In genomic region chr11:10897150-10897549, GRCh38 we compare ENCODE assay signal across 17 cellular contexts. TPM values are rescaled to one million over a fixed set of nuclear protein-coding genes. Genes with fewer than 3 reads are reported as not detected.
A peak's percentile ranks its signal among the peaks of the same experiment; 100 is the strongest.
DNase-seq lines count a peak whose midpoint lies in the region; ATAC-seq and TF ChIP-seq lines count a peak whose summit lies in the region.
"Had no signal": no experiment of that assay in that cellular context is flagged by ENCODE, and none has a peak within 500 bp of the region (broad histone marks: within the 10 kb centered on the region; RNA-seq: fewer than 3 reads in every experiment).

No MANE protein-coding gene starts in this region.

- no peak overlapping the region for H2AFZ ChIP-seq in IMR-90 (replicated peaks; ENCODE audit: low read length, poor library complexity)

- BruUV-seq in IMR-90 (replicated peaks; lab: Mats Ljungman, UMichigan) = no TSS peak

- no peak overlapping the region for H2AK9ac ChIP-seq in IMR-90 (replicated peaks; ENCODE audit: low read depth, low read length, poor library complexity)

- H4K91ac ChIP-seq in IMR-90 (ENCODE audit: insufficient read depth, low read depth, low read length) = no peak overlapping the region

- in situ Hi-C loops in IMR-90 (cut with MboI; ENCODE audit: low sequenced_read_pairs) = no loop called here

- H2BK20ac ChIP-seq in IMR-90 (ENCODE audit: low read depth, low read length) = no peak overlapping the region

- no peak overlapping the region for H2BK5ac ChIP-seq in IMR-90 (ENCODE audit: low read depth, low read length, poor library complexity, severe bottlenecking)

- no peak overlapping the region for H3K18ac ChIP-seq in IMR-90 (ENCODE audit: low read depth, low read length)

- H3K9ac ChIP-seq in IMR-90 (ENCODE audit: low read depth, low read length) (no peak overlapping the region), skeletal muscle tissue (ENCODE audit: low read depth in 1 of 3, low read length in 3 of 3) (peak overlapping the region in 2 of 3 donors; percentile 16 to 94)
- H3K9ac ChIP-seq: KMS-11 had no signal

- peaks cover 33% of the 10 kb centered on the region for H3K9me1 ChIP-seq in IMR-90 (ENCODE audit: insufficient read depth, low read length)

- DNase-seq in left ventricle myocardium inferior (no peak), cardiac septum (ENCODE audit: low spot score) (no peak), IMR-90 (no peak), epithelial cell of prostate (ENCODE audit: low read depth, low spot score) (no peak), endothelial cell (ENCODE audit: low spot score) (no peak), amygdala (lab: John Stamatoyannopoulos, UW) (no peak)
- DNase-seq: CD4-positive, alpha-beta T cell; COR-L47; DMS79; NCI-H1105 treated with DMSO at 0.1 percent for 48 hours; NCI-H2029 treated with DMSO at 0.1 percent for 48 hours; NCI-H226; NCI-H510A treated with DMSO at 0.1 percent for 48 hours; NCI-H748 treated with DMSO at 0.1 percent for 48 hours had no signal

- H4K5ac ChIP-seq in IMR-90 (ENCODE audit: low read depth, low read length) = no peak overlapping the region

- peaks cover 6% of the 10 kb centered on the region; the same call in 1 of the 2 replicates for H4K20me1 ChIP-seq in IMR-90 (ENCODE audit: insufficient read depth, low read length)

- H3K4me1 ChIP-seq in left ventricle myocardium inferior = peaks cover 73% of the 10 kb centered on the region
- H3K4me1 ChIP-seq in IMR-90 (ENCODE audit: control insufficient read depth, insufficient read depth, low read length) = peaks cover 38% of the 10 kb centered on the region
- peaks cover 63 to 80% (median 65%) of the 10 kb centered on the region in 3 donors for H3K4me1 ChIP-seq in skeletal muscle tissue (ENCODE audit: control insufficient read depth in 3 of 3, insufficient read depth in 3 of 3, low read length in 3 of 3)

- no peak overlapping the region; the same call in 2 of the 3 replicates for H2BK15ac ChIP-seq in IMR-90 (ENCODE audit: low read depth, low read length)

- H3K27me3 Mint-ChIP-seq in endothelial cell (ENCODE audit: unreplicated experiment) = no peaks in the 10 kb centered on the region
- H3K27me3 Mint-ChIP-seq: CD4-positive, alpha-beta T cell had no signal

- peak overlapping the region; percentile 39; the same call in 1 of the 2 replicates for H3K4ac ChIP-seq in IMR-90 (ENCODE audit: low read depth, low read length)

- H3K9me3 Mint-ChIP-seq in endothelial cell (ENCODE audit: unreplicated experiment) = no peaks in the 10 kb centered on the region
- H3K9me3 Mint-ChIP-seq: CD4-positive, alpha-beta T cell had no signal

- no peak overlapping the region for H3K56ac ChIP-seq in IMR-90 (ENCODE audit: extremely low read depth, insufficient read depth, low read length)

- H3K27me3 ChIP-seq in left ventricle myocardium inferior (ENCODE audit: low read depth) = no peaks in the 10 kb centered on the region
- H3K27me3 ChIP-seq in IMR-90 (ENCODE audit: control insufficient read depth, insufficient read depth, low read length) = no peaks in the 10 kb centered on the region
- no peaks in the 10 kb centered on the region for H3K27me3 ChIP-seq in skeletal muscle tissue (ENCODE audit: control insufficient read depth in 3 of 3, insufficient read depth in 3 of 3, low read length in 3 of 3)

- no peaks in the 10 kb centered on the region for H3K36me3 Mint-ChIP-seq in endothelial cell (ENCODE audit: low read depth, unreplicated experiment)

- H3K27ac Mint-ChIP-seq in endothelial cell (ENCODE audit: unreplicated experiment) = no peak overlapping the region
- H3K27ac Mint-ChIP-seq: CD4-positive, alpha-beta T cell had no signal

- H3K27ac ChIP-seq in left ventricle myocardium inferior (replicated peaks) (peak overlapping the region; percentile 96), IMR-90 (ENCODE audit: insufficient read depth, low read length) (no peak overlapping the region), epithelial cell of prostate (peak overlapping the region; percentile 13), skeletal muscle tissue (ENCODE audit: low read depth, low read length) (peak overlapping the region; percentile 98)
- H3K27ac ChIP-seq: KMS-11 had no signal

- H3K36me3 ChIP-seq in left ventricle myocardium inferior (no peaks in the 10 kb centered on the region), IMR-90 (ENCODE audit: control insufficient read depth, insufficient read depth, low read length) (no peaks in the 10 kb centered on the region), skeletal muscle tissue (ENCODE audit: control insufficient read depth in 3 of 3, insufficient read depth in 3 of 3, low read length in 3 of 3) (peaks cover 0 to 5% (median 0%) of the 10 kb centered on the region in 3 donors)

- H4K8ac ChIP-seq in IMR-90 (ENCODE audit: low read depth in 2 of 2, low read length in 2 of 2) = no peak overlapping the region

- peak overlapping the region; percentile 33; the same call in 1 of the 2 replicates for H3K23ac ChIP-seq in IMR-90 (ENCODE audit: low read depth, low read length)

- WGBS in IMR-90 (ENCODE audit: extremely low coverage in 2 of 2, insufficient read length in 1 of 2), 2 experiments = no CpG with 5 or more reads among the region's 1 CpG

- intact Hi-C loops in left ventricle myocardium inferior (cut with micrococcal nuclease) (no loop called here), cardiac septum (cut with DNase I) (loop anchor here (5.0 kb wide), 1 partner anchor 40 kb away; the partner anchor contains the start of gene ZBED5), IMR-90 (cut with micrococcal nuclease) (no loop called here)

- peak overlapping the region; percentile 33 for H3K14ac ChIP-seq in IMR-90 (replicated peaks; ENCODE audit: low read depth, low read length)

- H3K4me3 ChIP-seq in left ventricle myocardium inferior (no peak overlapping the region), IMR-90 (ENCODE audit: insufficient read depth, low read depth, low read length) (no peak overlapping the region), skeletal muscle tissue (ENCODE audit: low read length in 3 of 3) (peak overlapping the region; percentile 38 to 81 (median 63))

- H3K9me3 ChIP-seq in left ventricle myocardium inferior (replicated peaks) = no peaks in the 10 kb centered on the region
- H3K9me3 ChIP-seq in IMR-90 (ENCODE audit: control insufficient read depth, insufficient read depth, low read length) = no peaks in the 10 kb centered on the region
- H3K9me3 ChIP-seq in skeletal muscle tissue (ENCODE audit: control insufficient read depth in 3 of 3, low read length in 3 of 3) = no peaks in the 10 kb centered on the region

- peak overlapping the region; percentile 26; the same call in 1 of the 2 replicates for H2BK120ac ChIP-seq in IMR-90 (ENCODE audit: low read depth, low read length)

- no peak for TF ChIP-seq CTCF in left ventricle myocardium inferior (IDR thresholded peaks at IDR 0.05; ENCODE audit: borderline replicate concordance)
- no peak for TF ChIP-seq CTCF in IMR-90 (conservative IDR thresholded peaks at IDR 0.05; ENCODE audit: low read depth, low read length)
- no peak for TF ChIP-seq CTCF in endothelial cell (IDR thresholded peaks at IDR 0.05; ENCODE audit: unreplicated experiment)

- ATAC-seq in IMR-90 (ENCODE audit: low read depth) (no peak), HG02981 (IDR thresholded peaks at IDR 0.05; ENCODE audit: unreplicated experiment) (no peak)

- H3K4me2 ChIP-seq in IMR-90 (ENCODE audit: low read depth, low read length) = no peak overlapping the region
- H3K4me2 ChIP-seq: KMS-11 had no signal

- CTCF ChIA-PET in IMR-90 (lab: Yijun Ruan, JAX) = interaction anchor here (0.6 kb wide), 1 partner anchor 1447 kb away, joined by 3 read pairs; no protein-coding TSS in a partner anchor

- no peak for TF ChIP-seq RAD21 in IMR-90 (IDR thresholded peaks at IDR 0.05; ENCODE audit: low read length)

- dilution Hi-C loops in IMR-90 (cut with HindIII; ENCODE audit: low sequenced_read_pairs, unreplicated experiment) = no loop called here

- peaks cover 0 to 40% of the 10 kb centered on the region in 2 experiments; a peak in 2 of 4 replicates for H3K79me1 ChIP-seq in IMR-90 (ENCODE audit: low read depth in 1 of 2, low read length in 2 of 2)

- H2AK5ac ChIP-seq in IMR-90 (ENCODE audit: low read depth, low read length) = 0 out of 2 replicates have a peak overlapping the region, but pooled peaks have one; percentile 30

- no peak overlapping the region for H3K4me3 Mint-ChIP-seq in endothelial cell (ENCODE audit: unreplicated experiment)
- H3K4me3 Mint-ChIP-seq: CD4-positive, alpha-beta T cell had no signal

- peaks cover 15% of the 10 kb centered on the region for H3K4me1 Mint-ChIP-seq in endothelial cell (ENCODE audit: unreplicated experiment)

- POLR2A ChIA-PET in IMR-90 (lab: Charles Lee; ENCODE audit: unreplicated experiment) = no interaction called here

- no peak for TF ChIP-seq POLR2A in IMR-90 (IDR thresholded peaks at IDR 0.05; ENCODE audit: low read depth, low read length)

TF ChIP-seq in IMR-90, 13 proteins besides CTCF, POLR2A, EP300 and RAD21 (continues in another document):
- TF ChIP-seq USF2 (IDR thresholded peaks at IDR 0.05; ENCODE audit: low read depth, low read length) = no peak
- no peak for TF ChIP-seq SMC3 (IDR thresholded peaks at IDR 0.05; ENCODE audit: low read depth, low read length)
- no peak for TF ChIP-seq FOS (IDR thresholded peaks at IDR 0.05; ENCODE audit: low read depth, low read length)
- no peak for TF ChIP-seq BHLHE40 (IDR thresholded peaks at IDR 0.05; ENCODE audit: low read depth, low read length)
- no peak for TF ChIP-seq CHD1 (IDR thresholded peaks at IDR 0.05; ENCODE audit: low read depth, low read length)
- no peak for TF ChIP-seq CEBPB (IDR thresholded peaks at IDR 0.05; ENCODE audit: low read depth, low read length)
- TF ChIP-seq MAFK (IDR thresholded peaks at IDR 0.05; ENCODE audit: low read depth, low read length) = no peak
- TF ChIP-seq MXI1 (IDR thresholded peaks at IDR 0.05; ENCODE audit: borderline replicate concordance, low read depth, low read length) = no peak

RNA-seq across cellular contexts. Expression of gene ZBED5, which starts 39.3 kb away (rescaled TPM):
- total RNA-seq in left ventricle myocardium inferior (41.6 TPM), cardiac septum (38.8 TPM), IMR-90 (2012; rRNA removed) (30.8 and 35.6 TPM in 2 replicates), skeletal muscle tissue (21.4 TPM), endothelial cell (ENCODE audit: unreplicated experiment) (55.0 TPM)
- polyA plus RNA-seq in IMR-90 (2012; rRNA removed) = 26.1 and 28.2 TPM in 2 replicates
- polyA plus RNA-seq in IMR-90 (2012; cell fraction: cytosol; rRNA removed) = 2.9 and 6.5 TPM in 2 replicates
- polyA plus RNA-seq in IMR-90 (2012; cell fraction: nucleus; rRNA removed; ENCODE audit: low replicate concordance) = 9.6 and 84.5 TPM in 2 replicates

Comparison
In these comparisons a context has a peak if more than half of its experiments do, and no peak if none do; other contexts are left out.
1. H3K4me3 ChIP-seq: peak in skeletal muscle tissue (3 of 3); none in left ventricle myocardium inferior (single experiment) and IMR-90 (single experiment).